In the genomic region with DNA sequence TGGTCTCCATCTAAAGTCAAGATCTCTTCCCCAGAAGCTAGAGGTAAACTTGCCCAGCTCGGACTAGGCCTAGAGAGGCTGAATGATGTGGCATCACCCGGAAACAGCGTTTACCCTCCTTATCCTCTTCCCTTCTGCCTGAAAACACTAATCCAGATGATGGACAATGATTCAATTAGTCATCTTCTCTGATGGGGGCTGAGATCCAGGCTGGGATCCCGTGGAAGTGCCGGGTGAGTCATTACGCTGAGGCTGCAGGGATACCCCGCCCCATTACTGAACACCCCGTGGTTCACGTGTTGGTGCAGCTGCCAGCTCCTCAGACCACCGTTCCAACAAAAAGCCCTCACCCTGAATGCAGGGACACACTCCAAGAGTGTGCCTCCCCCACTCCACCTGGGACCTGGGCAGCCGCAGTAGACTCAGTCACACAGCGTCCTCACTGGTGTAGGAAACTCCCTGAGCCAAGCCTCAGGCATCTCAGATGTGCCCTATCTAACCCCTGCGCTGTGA, we compare ENCODE assay signal across 8 cellular contexts. TPM values are rescaled to one million over a fixed set of nuclear protein-coding genes. Genes with fewer than 3 reads are reported as not detected.
A peak's percentile ranks its signal among the peaks of the same experiment; 100 is the strongest.
DNase-seq lines count a peak whose midpoint lies in the region; FAIRE-seq and TF ChIP-seq lines count a peak whose summit lies in the region.

No MANE protein-coding gene starts in this region.

- H3K27ac ChIP-seq in angular gyrus (ENCODE audit: low read depth, low read length) (peak overlapping the region; percentile 78), right atrium auricular region (peak overlapping the region; percentile 97), smooth muscle cell (ENCODE audit: low read depth) (peak overlapping the region; percentile 93)

- no peaks in the 10 kb centered on the region for H3K9me3 ChIP-seq in Caco-2
- no peaks in the 10 kb centered on the region for H3K9me3 ChIP-seq in right atrium auricular region
- H3K9me3 ChIP-seq in smooth muscle cell (replicated peaks; ENCODE audit: low read depth), result no peaks in the 10 kb centered on the region

- H3K27ac Mint-ChIP-seq in Caco-2 (ENCODE audit: unreplicated experiment), result peak overlapping the region; percentile 72
- no peak overlapping the region for H3K27ac Mint-ChIP-seq in nephron progenitor cell

- H3K9me3 Mint-ChIP-seq in Caco-2 (ENCODE audit: unreplicated experiment), result peaks cover 6% of the 10 kb centered on the region
- H3K9me3 Mint-ChIP-seq in nephron progenitor cell, result no peaks in the 10 kb centered on the region

- no peak for FAIRE-seq in GM12892 (lab: Jason Lieb, UNC)

- WGBS in smooth muscle cell (ENCODE audit: low lambda C conversion rate), result 24% methylated on average over 13 of the region's 13 CpGs

- H3F3A ChIP-seq in smooth muscle cell (ENCODE audit: low read depth), result peaks cover 16% of the 10 kb centered on the region

- peaks cover 10% of the 10 kb centered on the region for H3K79me2 ChIP-seq in smooth muscle cell (ENCODE audit: low read depth)

- TF ChIP-seq CTCF in Caco-2 (IDR thresholded peaks at IDR 0.05; ENCODE audit: insufficient read depth in 1 of 2, low read depth in 1 of 2, low read length in 1 of 2, severe bottlenecking in 1 of 2, unreplicated experiment in 1 of 2), result no peak
- no peak for TF ChIP-seq CTCF in right atrium auricular region (IDR thresholded peaks at IDR 0.05)
- TF ChIP-seq CTCF in smooth muscle cell (IDR thresholded peaks at IDR 0.05; ENCODE audit: borderline replicate concordance, insufficient read depth, poor library complexity, severe bottlenecking), result no peak
- no peak for TF ChIP-seq CTCF in nephron progenitor cell (IDR thresholded peaks at IDR 0.05)

- CTCF ChIA-PET in Caco-2 (lab: Charles Lee), result interaction anchor here (0.9 to 3.7 kb wide), 8 partner anchors 12 to 100 kb away, joined by 4 to 16 read pairs (median 7); a partner anchor contains a TSS

- H3K27me3 Mint-ChIP-seq in Caco-2 (ENCODE audit: insufficient read depth, unreplicated experiment), result no peaks in the 10 kb centered on the region
- peaks cover 2% of the 10 kb centered on the region for H3K27me3 Mint-ChIP-seq in nephron progenitor cell (ENCODE audit: low read depth, poor library complexity)

- H2AFZ ChIP-seq in smooth muscle cell (ENCODE audit: low read depth), result no peak overlapping the region

- peaks cover 6% of the 10 kb centered on the region for H4K20me1 ChIP-seq in smooth muscle cell (ENCODE audit: low read depth)

- intact Hi-C loops in Caco-2 (cut with micrococcal nuclease; ENCODE audit: unreplicated experiment), result loop anchor here (1.0 kb wide), 2 partner anchors 12 to 35 kb away; a partner anchor contains a TSS

- DNase-seq in Caco-2 (no peak), NCI-H1694 treated with DMSO at 0.1 percent for 48 hours (lab: John Stamatoyannopoulos, UW) (peak; percentile 66), right atrium auricular region (ENCODE audit: low spot score) (peak; percentile 88), smooth muscle cell (lab: John Stamatoyannopoulos, UW; ENCODE audit: unreplicated experiment) (peak; percentile 48), cortex of kidney (lab: John Stamatoyannopoulos, UW) (no peak), GM12892 (ENCODE audit: insufficient read length) (no peak), nephron progenitor cell (no peak)

- H3K4me3 Mint-ChIP-seq in Caco-2 (ENCODE audit: unreplicated experiment), result peak overlapping the region; percentile 95
- no peak overlapping the region for H3K4me3 Mint-ChIP-seq in nephron progenitor cell

- H3K36me3 ChIP-seq in Caco-2 (ENCODE audit: control insufficient read depth, insufficient read depth, low read length) (no peaks in the 10 kb centered on the region; the same call in 1 of the 2 replicates), right atrium auricular region (no peaks in the 10 kb centered on the region), smooth muscle cell (ENCODE audit: low read depth) (no peaks in the 10 kb centered on the region)

- BruUV-seq in Caco-2 (replicated peaks; lab: Mats Ljungman, UMichigan), result no TSS peak

- no peaks in the 10 kb centered on the region for H3K27me3 ChIP-seq in Caco-2 (replicated peaks; ENCODE audit: control insufficient read depth, insufficient read depth, low read length)
- H3K27me3 ChIP-seq in right atrium auricular region, result no peaks in the 10 kb centered on the region
- H3K27me3 ChIP-seq in smooth muscle cell (ENCODE audit: low read depth), result no peaks in the 10 kb centered on the region

- H3K4me1 ChIP-seq in Caco-2 (peaks cover 37% of the 10 kb centered on the region), right atrium auricular region (peaks cover 0 to 38% of the 10 kb centered on the region in 2 donors), smooth muscle cell (ENCODE audit: low read depth) (peaks cover 16% of the 10 kb centered on the region)

- H3K4me3 ChIP-seq in Caco-2 (ENCODE audit: low read depth, low read length), result peak overlapping the region; percentile 8; the same call in 1 of the 2 replicates
- H3K4me3 ChIP-seq in right atrium auricular region, result peak overlapping the region; percentile 67 to 74
- H3K4me3 ChIP-seq in smooth muscle cell, result peak overlapping the region; percentile 61

- peak overlapping the region; percentile 88 for H3K4me2 ChIP-seq in smooth muscle cell

- TF ChIP-seq POLR2A in GM12892 (IDR thresholded peaks at IDR 0.05; ENCODE audit: low read depth, low read length), result no peak

- H3K9ac ChIP-seq in smooth muscle cell (ENCODE audit: low read depth), result peak overlapping the region; percentile 86

- H3K4me1 Mint-ChIP-seq in Caco-2 (ENCODE audit: low read depth, unreplicated experiment) (peaks cover 31% of the 10 kb centered on the region), nephron progenitor cell (peaks cover 60% of the 10 kb centered on the region)

- H3K36me3 Mint-ChIP-seq in Caco-2 (ENCODE audit: insufficient read depth, unreplicated experiment) (peaks cover 21% of the 10 kb centered on the region), nephron progenitor cell (ENCODE audit: low read depth) (no peaks in the 10 kb centered on the region)

- POLR2A ChIA-PET in Caco-2 (lab: Charles Lee), result interaction anchor here (0.5 to 1.7 kb wide), 4 partner anchors 42 to 181 kb away, joined by 3 to 9 read pairs (median 3); a partner anchor contains a TSS

RNA-seq across cellular contexts. Expression of a gene that starts 2.0 kb away (rescaled TPM):
- total RNA-seq in Caco-2 (2022) (416 and 432 TPM in 2 replicates), right atrium auricular region (100 to 1,000 TPM; 156 to 324 TPM), smooth muscle cell (410 and 499 TPM in 2 replicates)
- 1,358 and 1,471 TPM in 2 replicates for polyA plus RNA-seq in smooth muscle cell
- polyA plus RNA-seq in GM12892 (2012; ENCODE audit: missing spikeins), result 24.7 TPM

RNA-seq across cellular contexts. Expression of a gene that starts 7.0 kb away (rescaled TPM):
- total RNA-seq in Caco-2 (2022) (not detected in 2 replicates), right atrium auricular region (not detected), smooth muscle cell (1.6 and 5.7 TPM in 2 replicates)
- 4.8 and 6.2 TPM in 2 replicates for polyA plus RNA-seq in smooth muscle cell
- not detected for polyA plus RNA-seq in GM12892 (2012; ENCODE audit: missing spikeins)

RNA-seq across cellular contexts. Expression of a gene that starts 11.9 kb away (rescaled TPM):
- total RNA-seq in Caco-2 (2022), result 53.6 and 54.4 TPM in 2 replicates
- total RNA-seq in right atrium auricular region, result 100 to 1,000 TPM; 144 to 156 TPM
- 1,139 and 1,222 TPM in 2 replicates for total RNA-seq in smooth muscle cell
- polyA plus RNA-seq in smooth muscle cell, result 1,491 and 1,802 TPM in 2 replicates
- 53.5 TPM for polyA plus RNA-seq in GM12892 (2012; ENCODE audit: missing spikeins)

RNA-seq across cellular contexts. Expression of a gene that starts 15.3 kb away (rescaled TPM):
- total RNA-seq in Caco-2 (2022) (0.61 and 0.84 TPM in 2 replicates), right atrium auricular region (1 to 10 TPM; 1.8 to 3.4 TPM), smooth muscle cell (11.2 and 13.9 TPM in 2 replicates)
- 18.0 and 19.8 TPM in 2 replicates for polyA plus RNA-seq in smooth muscle cell
- not detected for polyA plus RNA-seq in GM12892 (2012; ENCODE audit: missing spikeins)

RNA-seq across cellular contexts. Expression of a gene that starts 31.9 kb away (rescaled TPM):
- 2.4 and 3.0 TPM in 2 replicates for total RNA-seq in Caco-2 (2022)
- total RNA-seq in right atrium auricular region, result not detected
- 2.3 and 7.3 TPM in 2 replicates for total RNA-seq in smooth muscle cell
- polyA plus RNA-seq in smooth muscle cell, result 16.6 and 20.4 TPM in 2 replicates
- not detected for polyA plus RNA-seq in GM12892 (2012; ENCODE audit: missing spikeins)

Comparison
In these comparisons a context has a peak if more than half of its experiments do, and no peak if none do; other contexts are left out.
1. DNase-seq: peak in NCI-H1694 treated with DMSO at 0.1 percent for 48 hours (single experiment), right atrium auricular region (single experiment) and smooth muscle cell (single experiment); none in Caco-2 (0 of 2), cortex of kidney (single experiment), GM12892 (single experiment) and nephron progenitor cell (single experiment).
2. H3K4me3 ChIP-seq: peak in every context shown above with its lines; median percentile 70 in right atrium auricular region; 61 in smooth muscle cell; 8 in Caco-2.
3. Peak in every context shown above with its lines, with median percentiles within 50 percentile points of each other: H3K27ac ChIP-seq.